ENCODE assay signal across 15 cellular contexts in genomic region chr15:78392430-78392829, GRCh38. TPM values are rescaled to one million over a fixed set of nuclear protein-coding genes. Genes with fewer than 3 reads are reported as not detected.
DNase-seq lines count a peak whose midpoint lies in the region; ATAC-seq, FAIRE-seq and TF ChIP-seq lines count a peak whose summit lies in the region.
"Had no signal": no experiment of that assay in that cellular context is flagged by ENCODE, and none has a peak within 500 bp of the region (broad histone marks: within the 10 kb centered on the region; RNA-seq: fewer than 3 reads in every experiment).

No MANE protein-coding gene starts in this region.

- TF ChIP-seq RAD21 in HepG2 (CRISPR knock-in tag; IDR thresholded peaks at IDR 0.05): no peak

- CTCF ChIA-PET in HepG2 (lab: Yijun Ruan, JAX; ENCODE audit: low intra/inter-chr PET ratio, low total read pairs): no interaction called here

- no peaks in the 10 kb centered on the region for H3K9me3 Mint-ChIP-seq in effector memory CD8-positive, alpha-beta T cell
- H3K9me3 Mint-ChIP-seq: CD8-positive, alpha-beta memory T cell; natural killer cell treated with Interleukin-12 subunit alpha and Interleukin-12 subunit beta and Interleukin-15 and Interleukin-18, amount 100 ng/mL, for 72 hours had no signal

- TF ChIP-seq POLR2A in right lobe of liver (IDR thresholded peaks at IDR 0.05) (no peak), HepG2 (IDR thresholded peaks at IDR 0.05; ENCODE audit: insufficient read depth in 1 of 2, low read depth in 2 of 2, low read length in 2 of 2) (no peak), suprapubic skin (IDR thresholded peaks at IDR 0.05) (no peak)

- ATAC-seq in right lobe of liver (no peak), HepG2 (no peak)
- ATAC-seq in effector memory CD8-positive, alpha-beta T cell (replicated peaks): no peak

- no peak overlapping the region for H3K4me2 ChIP-seq in HepG2 (ENCODE audit: low read depth, low read length)

- FAIRE-seq in HepG2 (lab: Jason Lieb, UNC): no peak

- POLR2A ChIA-PET in HepG2 (lab: Yijun Ruan, JAX): no interaction called here

- H3K27me3 Mint-ChIP-seq in effector memory CD8-positive, alpha-beta T cell: peaks cover 7 to 45% of the 10 kb centered on the region in 2 donors

- in situ Hi-C loops in HepG2 (cut with HindIII; ENCODE audit: extremely low pct_ligation_motif_present, low pct_unique_long_range_greater_than_20kb): no loop called here

- H2AFZ ChIP-seq in HepG2 (ENCODE audit: low read length): no peak overlapping the region
- H2AFZ ChIP-seq: GM23248 had no signal

- TF ChIP-seq CTCF in right lobe of liver (IDR thresholded peaks at IDR 0.05) (no peak), HepG2 (CRISPR knock-in tag; IDR thresholded peaks at IDR 0.05) (no peak), suprapubic skin (IDR thresholded peaks at IDR 0.05) (no peak)

- H4K20me1 ChIP-seq in HepG2 (ENCODE audit: insufficient read depth, low read length): no peaks in the 10 kb centered on the region

- no peaks in the 10 kb centered on the region for H3K27me3 ChIP-seq in right lobe of liver
- H3K27me3 ChIP-seq in HepG2 (ENCODE audit: control insufficient read depth in 1 of 2, insufficient read depth in 2 of 2, low read length in 2 of 2): peaks cover 0 to 5% of the 10 kb centered on the region in 2 experiments; a peak in 1 of 5 replicates
- H3K27me3 ChIP-seq in suprapubic skin: no peaks in the 10 kb centered on the region
- H3K27me3 ChIP-seq: right atrium auricular region had no signal

- no peak overlapping the region for H3K27ac ChIP-seq in right lobe of liver
- H3K27ac ChIP-seq in HepG2 (ENCODE audit: extremely low read length, insufficient read depth, low read length): no peak overlapping the region
- H3K27ac ChIP-seq in epithelial cell of prostate: no peak overlapping the region
- no peak overlapping the region for H3K27ac ChIP-seq in suprapubic skin
- H3K27ac ChIP-seq: GM23248, right atrium auricular region had no signal

- TF ChIP-seq EP300 in HepG2 (IDR thresholded peaks at IDR 0.05; ENCODE audit: low read depth in 2 of 2, low read length in 2 of 2) (no peak), HepG2 (CRISPR knock-in tag; IDR thresholded peaks at IDR 0.05; ENCODE audit: borderline replicate concordance) (no peak), suprapubic skin (IDR thresholded peaks at IDR 0.05) (no peak)

- H3K4me3 Mint-ChIP-seq in effector memory CD8-positive, alpha-beta T cell: no peak overlapping the region
- H3K4me3 Mint-ChIP-seq: CD8-positive, alpha-beta memory T cell; natural killer cell treated with Interleukin-12 subunit alpha and Interleukin-12 subunit beta and Interleukin-15 and Interleukin-18, amount 100 ng/mL, for 72 hours had no signal

- H3K36me3 ChIP-seq in right lobe of liver: no peaks in the 10 kb centered on the region
- no peaks in the 10 kb centered on the region for H3K36me3 ChIP-seq in HepG2 (replicated peaks in 1 of 2; ENCODE audit: control insufficient read depth in 1 of 2, insufficient read depth in 2 of 2, low read length in 2 of 2)
- no peaks in the 10 kb centered on the region for H3K36me3 ChIP-seq in suprapubic skin
- H3K36me3 ChIP-seq: right atrium auricular region had no signal

- no peaks in the 10 kb centered on the region for H3K79me2 ChIP-seq in HepG2 (ENCODE audit: insufficient read depth, low read length)

- H3K9ac ChIP-seq in HepG2 (ENCODE audit: insufficient read depth, low read depth, low read length): no peak overlapping the region
- H3K9ac ChIP-seq: GM23248 had no signal

- no peak overlapping the region for H3K27ac Mint-ChIP-seq in effector memory CD8-positive, alpha-beta T cell
- H3K27ac Mint-ChIP-seq: natural killer cell treated with Interleukin-12 subunit alpha and Interleukin-12 subunit beta and Interleukin-15 and Interleukin-18, amount 100 ng/mL, for 72 hours had no signal

- DNase-seq in right lobe of liver (peak in 2 of 3 donors; percentile 37 to 42), HepG2 (ENCODE audit: low spot score) (no peak), NCI-H345 treated with DMSO at 0.1 percent for 48 hours (lab: John Stamatoyannopoulos, UW; ENCODE audit: unreplicated experiment) (peak; percentile 54), epithelial cell of prostate (ENCODE audit: low read depth, low spot score) (peak; percentile 20), suprapubic skin (ENCODE audit: low spot score in 2 of 2) (no peak), cerebellum (ENCODE audit: low spot score) (no peak)
- no peak for DNase-seq in effector memory CD8-positive, alpha-beta T cell
- no peak for DNase-seq in central memory CD4-positive, alpha-beta T cell
- DNase-seq: activated gamma-delta T cell treated with Interleukin-2 at 50 U/mL for 16 hours; CD8-positive, alpha-beta memory T cell; GM23248; stimulated activated CD4-positive, alpha-beta T cell treated with anti-CD3 and anti-CD28 coated beads, Interleukin-2, amount 100 ng/mL, for 48 hours had no signal

- H3K4me3 ChIP-seq in right lobe of liver (no peak overlapping the region), HepG2 (replicated peaks in 1 of 3; ENCODE audit: insufficient read depth in 1 of 3, low read depth in 2 of 3, low read length in 3 of 3) (no peak overlapping the region), suprapubic skin (no peak overlapping the region)
- H3K4me3 ChIP-seq: GM23248, right atrium auricular region had no signal

- WGBS in right lobe of liver (ENCODE audit: insufficient coverage, low coverage, low lambda C conversion rate, missing lambda C conversion rate): no CpG with 5 or more reads among the region's 4 CpGs
- 24% methylated on average over 3 of the region's 4 CpGs for WGBS in HepG2 (ENCODE audit: low lambda C conversion rate)
- WGBS in suprapubic skin: 71% methylated on average over 4 of the region's 4 CpGs

- no peaks in the 10 kb centered on the region for H3K4me1 Mint-ChIP-seq in effector memory CD8-positive, alpha-beta T cell (ENCODE audit: low read depth in 2 of 2)
- H3K4me1 Mint-ChIP-seq: CD8-positive, alpha-beta memory T cell had no signal

- no peaks in the 10 kb centered on the region for H3K9me3 ChIP-seq in right lobe of liver
- H3K9me3 ChIP-seq in HepG2 (ENCODE audit: low read length): no peaks in the 10 kb centered on the region
- no peaks in the 10 kb centered on the region for H3K9me3 ChIP-seq in suprapubic skin
- H3K9me3 ChIP-seq: right atrium auricular region had no signal

- no peaks in the 10 kb centered on the region for H3K36me3 Mint-ChIP-seq in effector memory CD8-positive, alpha-beta T cell (ENCODE audit: insufficient read depth)
- H3K36me3 Mint-ChIP-seq: CD8-positive, alpha-beta memory T cell; natural killer cell treated with Interleukin-12 subunit alpha and Interleukin-12 subunit beta and Interleukin-15 and Interleukin-18, amount 100 ng/mL, for 72 hours had no signal

- peaks cover 0 to 6% (median 2%) of the 10 kb centered on the region in 4 donors for H3K4me1 ChIP-seq in right lobe of liver
- H3K4me1 ChIP-seq in HepG2 (ENCODE audit: insufficient read depth, low read length): peaks cover 11% of the 10 kb centered on the region
- peaks cover 17% of the 10 kb centered on the region for H3K4me1 ChIP-seq in suprapubic skin
- H3K4me1 ChIP-seq: right atrium auricular region had no signal

- intact Hi-C loops in right lobe of liver (cut with DNase I): no loop called here
- intact Hi-C loops in HepG2 (cut with micrococcal nuclease; ENCODE audit: unreplicated experiment): loop anchor here (10.0 kb wide), 1 partner anchor 48 kb away; the partner anchor contains the start of gene CRABP1

- no TSS peak for BruUV-seq in HepG2 (replicated peaks; lab: Mats Ljungman, UMichigan)

RNA-seq across cellular contexts. Expression of gene IREB2, which starts 45.6 kb away (rescaled TPM):
- total RNA-seq in right lobe of liver (10 to 100 TPM; 17.1 to 36.2 (median 25.6) TPM), HepG2 (2016; rRNA removed; fragmentation: Illumina TruSeq; extraction: Trizol) (30.4 and 66.4 TPM in 2 replicates), suprapubic skin (10 to 100 TPM; 25.6 to 87.5 (median 48.6) TPM), cerebellum (73.9 TPM)
- total RNA-seq in HepG2 (2016; cell fraction: cytosol; rRNA removed; fragmentation: Illumina TruSeq; extraction: Trizol; ENCODE audit: low read depth): 4.8 and 10.3 TPM in 2 replicates
- 28.4 and 65.6 TPM in 2 replicates for total RNA-seq in HepG2 (2016; cell fraction: insoluble cytoplasmic fraction; rRNA removed; fragmentation: Illumina TruSeq; extraction: Trizol)
- total RNA-seq in HepG2 (2016; cell fraction: membrane; rRNA removed; fragmentation: Illumina TruSeq; extraction: Trizol): 15.3 and 17.3 TPM in 2 replicates
- total RNA-seq in HepG2 (2016; cell fraction: nucleus; rRNA removed; fragmentation: Illumina TruSeq; extraction: Trizol): 42.4 and 45.9 TPM in 2 replicates
- 19.1 and 24.2 TPM in 2 replicates for polyA plus RNA-seq in HepG2 (2011; rRNA removed)
- polyA plus RNA-seq in HepG2 (2011; cell fraction: cytosol; rRNA removed): 8.7 and 13.2 TPM in 2 replicates
- 16.6 and 19.4 TPM in 2 replicates for polyA plus RNA-seq in HepG2 (2011; cell fraction: nucleus; rRNA removed)
- 28.6 and 38.1 TPM in 2 replicates for polyA plus RNA-seq in HepG2 (2012)
- polyA plus RNA-seq in HepG2 (2016; cell fraction: cytosol; fragmentation: Illumina TruSeq; extraction: Trizol; ENCODE audit: low read depth): 1.3 and 1.4 TPM in 2 replicates
- 42.2 and 43.3 TPM in 2 replicates for polyA plus RNA-seq in HepG2 (2016; cell fraction: insoluble cytoplasmic fraction; fragmentation: Illumina TruSeq; extraction: Trizol; ENCODE audit: low read depth)
- polyA plus RNA-seq in HepG2 (2016; cell fraction: membrane; fragmentation: Illumina TruSeq; extraction: Trizol; ENCODE audit: low read depth): 4.5 and 5.2 TPM in 2 replicates
- polyA plus RNA-seq in HepG2 (2016; cell fraction: nucleus; fragmentation: Illumina TruSeq; extraction: Trizol; ENCODE audit: insufficient read depth, low read depth): 37.4 and 43.1 TPM in 2 replicates
- 21.8 and 39.0 TPM in 2 replicates for polyA minus RNA-seq in HepG2 (2011; rRNA and poly(A)+ RNA removed; ENCODE audit: low replicate concordance)
- 40.3 and 45.6 TPM in 2 replicates for polyA minus RNA-seq in HepG2 (2011; cell fraction: cytosol; rRNA and poly(A)+ RNA removed)
- polyA minus RNA-seq in HepG2 (2011; cell fraction: nucleus; rRNA and poly(A)+ RNA removed): 82.4 and 84.9 TPM in 2 replicates

RNA-seq across cellular contexts. Expression of gene CRABP1, which starts 52.3 kb away (rescaled TPM):
- not detected for total RNA-seq in right lobe of liver
- not detected in 2 replicates for total RNA-seq in HepG2 (2016; rRNA removed; fragmentation: Illumina TruSeq; extraction: Trizol)
- not detected in 2 replicates for total RNA-seq in HepG2 (2016; cell fraction: cytosol; rRNA removed; fragmentation: Illumina TruSeq; extraction: Trizol; ENCODE audit: low read depth)
- not detected in 2 replicates for total RNA-seq in HepG2 (2016; cell fraction: insoluble cytoplasmic fraction; rRNA removed; fragmentation: Illumina TruSeq; extraction: Trizol)
- total RNA-seq in HepG2 (2016; cell fraction: membrane; rRNA removed; fragmentation: Illumina TruSeq; extraction: Trizol): not detected in 2 replicates
- not detected in 2 replicates for total RNA-seq in HepG2 (2016; cell fraction: nucleus; rRNA removed; fragmentation: Illumina TruSeq; extraction: Trizol)
- not detected in 2 replicates for polyA plus RNA-seq in HepG2 (2011; rRNA removed)
- not detected in 2 replicates for polyA plus RNA-seq in HepG2 (2011; cell fraction: cytosol; rRNA removed)
- not detected in 2 replicates for polyA plus RNA-seq in HepG2 (2011; cell fraction: nucleus; rRNA removed)
- not detected in 2 replicates for polyA plus RNA-seq in HepG2 (2012)
- polyA plus RNA-seq in HepG2 (2016; cell fraction: cytosol; fragmentation: Illumina TruSeq; extraction: Trizol; ENCODE audit: low read depth): not detected in 2 replicates
- not detected in 2 replicates for polyA plus RNA-seq in HepG2 (2016; cell fraction: insoluble cytoplasmic fraction; fragmentation: Illumina TruSeq; extraction: Trizol; ENCODE audit: low read depth)
- polyA plus RNA-seq in HepG2 (2016; cell fraction: membrane; fragmentation: Illumina TruSeq; extraction: Trizol; ENCODE audit: low read depth): not detected in 2 replicates
- polyA plus RNA-seq in HepG2 (2016; cell fraction: nucleus; fragmentation: Illumina TruSeq; extraction: Trizol; ENCODE audit: insufficient read depth, low read depth): not detected in 2 replicates
- polyA minus RNA-seq in HepG2 (2011; rRNA and poly(A)+ RNA removed; ENCODE audit: low replicate concordance): not detected in 2 replicates
- not detected in 2 replicates for polyA minus RNA-seq in HepG2 (2011; cell fraction: cytosol; rRNA and poly(A)+ RNA removed)
- not detected in 2 replicates for polyA minus RNA-seq in HepG2 (2011; cell fraction: nucleus; rRNA and poly(A)+ RNA removed)
- total RNA-seq in suprapubic skin: 1 to 10 TPM in 3 of 4 donors, not detected in 1; 2.6 to 8.7 (median 8.5) TPM
- 9.9 TPM for total RNA-seq in cerebellum
- total RNA-seq: activated CD8-positive, alpha-beta memory T cell treated with anti-CD3 and anti-CD28 coated beads for 36 hours; CD8-positive, alpha-beta memory T cell; GM23248; natural killer cell treated with Interleukin-12 subunit alpha and Interleukin-12 subunit beta and Interleukin-15 and Interleukin-18, amount 100 ng/mL, for 72 hours; right atrium auricular region had no signal
- polyA plus RNA-seq: CD8-positive, alpha-beta memory T cell; GM23248 had no signal

Comparison
In these comparisons a context has a peak if more than half of its experiments do, and no peak if none do; other contexts are left out.
1. DNase-seq: peak in right lobe of liver (2 of 3), NCI-H345 treated with DMSO at 0.1 percent for 48 hours (single experiment) and epithelial cell of prostate (single experiment); none in HepG2 (single experiment), effector memory CD8-positive, alpha-beta T cell (0 of 3), suprapubic skin (0 of 2), cerebellum (single experiment) and central memory CD4-positive, alpha-beta T cell (single experiment).